In the genomic region with DNA sequence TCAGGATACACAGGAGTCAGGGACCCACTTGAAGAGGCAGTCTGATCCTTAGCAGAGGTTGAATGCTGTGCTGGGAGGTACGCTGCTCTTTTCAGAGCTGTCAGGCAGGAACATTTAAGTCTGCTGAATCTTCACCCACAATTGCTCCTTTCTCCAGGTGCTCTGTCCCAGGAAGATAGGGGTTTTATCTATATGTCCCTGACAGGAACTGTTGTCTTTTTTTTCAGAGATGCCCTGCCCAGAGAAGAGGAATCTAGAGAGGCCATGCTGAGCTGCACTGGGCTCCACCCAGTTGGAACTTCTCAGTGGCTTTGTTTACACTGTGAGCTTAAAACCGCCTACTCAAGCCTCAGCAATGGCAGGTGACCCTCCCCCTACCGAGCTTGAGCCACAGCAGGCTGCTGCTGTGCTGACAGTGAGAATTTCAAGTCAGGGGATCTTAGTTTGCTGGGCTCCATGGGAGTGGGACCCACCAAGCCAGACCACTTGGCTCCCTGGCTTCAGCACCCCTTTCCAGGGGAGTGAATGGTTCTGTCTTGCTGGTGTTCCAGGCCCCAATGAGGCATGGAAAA, we compare ENCODE assay signal across 14 cellular contexts.
DNase-seq lines count a peak whose midpoint lies in the region; ATAC-seq and TF ChIP-seq lines count a peak whose summit lies in the region.
"Had no signal": no experiment of that assay in that cellular context is flagged by ENCODE, and none has a peak within 500 bp of the region (broad histone marks: within the 10 kb centered on the region; RNA-seq: fewer than 3 reads in every experiment).

No MANE protein-coding gene starts in this region.

- H3K4me3 ChIP-seq in HAP-1 (no peak overlapping the region), mucosa of descending colon (no peak overlapping the region)
- H3K4me3 ChIP-seq in naive thymus-derived CD4-positive, alpha-beta T cell (ENCODE audit: low read length), result no peak overlapping the region
- H3K4me3 ChIP-seq: SJSA1 had no signal

- no peak overlapping the region for H3K4me3 Mint-ChIP-seq in T-cell
- H3K4me3 Mint-ChIP-seq in naive thymus-derived CD4-positive, alpha-beta T cell, result no peak overlapping the region
- H3K4me3 Mint-ChIP-seq in activated T-cell treated with anti-CD3 and anti-CD28 coated beads, Interleukin-2, amount 50 U/mL, for 24 hours, result no peak overlapping the region
- H3K4me3 Mint-ChIP-seq: activated T-cell treated with anti-CD3 and anti-CD28 coated beads, Interleukin-2, amount 50 U/mL, for 4 hours; CD4-positive, CD25-positive, alpha-beta regulatory T cell; stimulated activated memory B cell treated with anti-CD40 and anti-IgM and Interleukin-4, amounts not matched to agents 10 μg/mL and 1 μg/mL and 100 μg/mL, for 72 hours had no signal

- CTCF ChIA-PET in T-cell (lab: Charles Lee), result no interaction called here
- CTCF ChIA-PET in naive thymus-derived CD4-positive, alpha-beta T cell (lab: Charles Lee), result interaction anchor here (0.7 kb wide), 1 partner anchor 12 kb away, joined by 4 read pairs; no protein-coding TSS in a partner anchor

- DNase-seq in COR-L47 (lab: John Stamatoyannopoulos, UW) (peak; percentile 51), HAP-1 (ENCODE audit: low spot score in 2 of 2) (peak; percentile 22 to 34), astrocyte of the hippocampus (ENCODE audit: low read depth, low spot score) (peak; percentile 50), iris pigment epithelial cell (ENCODE audit: low read depth) (peak; percentile 69), T-cell (no peak), mucosa of descending colon (no peak)
- no peak for DNase-seq in naive thymus-derived CD4-positive, alpha-beta T cell
- no peak for DNase-seq in activated T-cell treated with anti-CD3 and anti-CD28 coated beads, Interleukin-2, amount 50 U/mL, for 24 hours
- DNase-seq: activated T-cell treated with anti-CD3 and anti-CD28 coated beads, Interleukin-2, amount 50 U/mL, for 4 hours; CD4-positive, CD25-positive, alpha-beta regulatory T cell; NCI-H526 treated with DMSO at 0.1 percent for 48 hours had no signal

- in situ Hi-C loops in HAP-1 (cut with MboI; ENCODE audit: low sequenced_read_pairs), result no loop called here

- TF ChIP-seq CTCF in mucosa of descending colon (IDR thresholded peaks at IDR 0.05), result no peak

- H3K36me3 ChIP-seq in HAP-1 (replicated peaks) (no peaks in the 10 kb centered on the region), mucosa of descending colon (ENCODE audit: low read depth) (no peaks in the 10 kb centered on the region)
- no peaks in the 10 kb centered on the region for H3K36me3 ChIP-seq in naive thymus-derived CD4-positive, alpha-beta T cell (ENCODE audit: control insufficient read depth in 2 of 3, insufficient read depth in 3 of 3, low read length in 3 of 3)
- H3K36me3 ChIP-seq: neutrophil, SJSA1 had no signal

- no peaks in the 10 kb centered on the region for H3K9me3 ChIP-seq in HAP-1
- no peaks in the 10 kb centered on the region for H3K9me3 ChIP-seq in naive thymus-derived CD4-positive, alpha-beta T cell (ENCODE audit: control insufficient read depth in 2 of 3, low read length in 3 of 3)
- H3K9me3 ChIP-seq in mucosa of descending colon, result no peaks in the 10 kb centered on the region
- H3K9me3 ChIP-seq: neutrophil had no signal

- no peak overlapping the region for H3K27ac ChIP-seq in naive thymus-derived CD4-positive, alpha-beta T cell (ENCODE audit: low read depth, low read length)
- H3K27ac ChIP-seq: neutrophil, SJSA1 had no signal

- peaks cover 38% of the 10 kb centered on the region for H3K36me3 Mint-ChIP-seq in T-cell
- H3K36me3 Mint-ChIP-seq in naive thymus-derived CD4-positive, alpha-beta T cell, result peaks cover 3 to 43% (median 37%) of the 10 kb centered on the region in 5 donors
- H3K36me3 Mint-ChIP-seq in activated T-cell treated with anti-CD3 and anti-CD28 coated beads, Interleukin-2, amount 50 U/mL, for 24 hours (ENCODE audit: low read depth), result peaks cover 26% of the 10 kb centered on the region

- H3K4me1 Mint-ChIP-seq in T-cell, result peaks cover 0 to 2% (median 0%) of the 10 kb centered on the region in 3 donors
- no peaks in the 10 kb centered on the region for H3K4me1 Mint-ChIP-seq in naive thymus-derived CD4-positive, alpha-beta T cell
- no peaks in the 10 kb centered on the region for H3K4me1 Mint-ChIP-seq in activated T-cell treated with anti-CD3 and anti-CD28 coated beads, Interleukin-2, amount 50 U/mL, for 24 hours (ENCODE audit: low read depth)

- intact Hi-C loops in naive thymus-derived CD4-positive, alpha-beta T cell (cut with micrococcal nuclease), result no loop called here
- intact Hi-C loops in mucosa of descending colon (cut with DNase I, micrococcal nuclease), result no loop called here

- POLR2A ChIA-PET in T-cell (lab: Charles Lee), result no interaction called here
- POLR2A ChIA-PET in naive thymus-derived CD4-positive, alpha-beta T cell (lab: Charles Lee), result no interaction called here

- no peaks in the 10 kb centered on the region for H3K27me3 ChIP-seq in HAP-1 (ENCODE audit: low read depth)
- no peaks in the 10 kb centered on the region for H3K27me3 ChIP-seq in naive thymus-derived CD4-positive, alpha-beta T cell (ENCODE audit: control insufficient read depth in 2 of 2, insufficient read depth in 2 of 2, low read length in 2 of 2)
- H3K27me3 ChIP-seq: neutrophil, SJSA1 had no signal

- H3K27me3 Mint-ChIP-seq in T-cell, result no peaks in the 10 kb centered on the region
- no peaks in the 10 kb centered on the region for H3K27me3 Mint-ChIP-seq in naive thymus-derived CD4-positive, alpha-beta T cell
- no peaks in the 10 kb centered on the region for H3K27me3 Mint-ChIP-seq in activated T-cell treated with anti-CD3 and anti-CD28 coated beads, Interleukin-2, amount 50 U/mL, for 24 hours
- H3K27me3 Mint-ChIP-seq: CD4-positive, CD25-positive, alpha-beta regulatory T cell; stimulated activated memory B cell treated with anti-CD40 and anti-IgM and Interleukin-4, amounts not matched to agents 10 μg/mL and 1 μg/mL and 100 μg/mL, for 72 hours had no signal

- ATAC-seq in T-cell (replicated peaks in 1 of 4) (no peak), mucosa of descending colon (no peak)
- ATAC-seq in naive thymus-derived CD4-positive, alpha-beta T cell, result no peak
- ATAC-seq: activated T-cell treated with anti-CD3 and anti-CD28 coated beads, Interleukin-2, amount 50 U/mL, for 4 hours; stimulated activated memory B cell treated with anti-CD40 and anti-IgM and Interleukin-4, amounts not matched to agents 10 μg/mL and 1 μg/mL and 100 μg/mL, for 72 hours had no signal

- peaks cover 5 to 18% (median 7%) of the 10 kb centered on the region in 3 donors for H3K9me3 Mint-ChIP-seq in T-cell
- H3K9me3 Mint-ChIP-seq in naive thymus-derived CD4-positive, alpha-beta T cell, result peaks cover 0 to 27% (median 12%) of the 10 kb centered on the region in 11 donors
- H3K9me3 Mint-ChIP-seq in activated T-cell treated with anti-CD3 and anti-CD28 coated beads, Interleukin-2, amount 50 U/mL, for 24 hours, result peaks cover 20% of the 10 kb centered on the region

- H3K27ac Mint-ChIP-seq in T-cell, result no peak overlapping the region
- no peak overlapping the region for H3K27ac Mint-ChIP-seq in naive thymus-derived CD4-positive, alpha-beta T cell
- H3K27ac Mint-ChIP-seq in activated T-cell treated with anti-CD3 and anti-CD28 coated beads, Interleukin-2, amount 50 U/mL, for 24 hours, result no peak overlapping the region
- H3K27ac Mint-ChIP-seq: CD4-positive, CD25-positive, alpha-beta regulatory T cell; stimulated activated memory B cell treated with anti-CD40 and anti-IgM and Interleukin-4, amounts not matched to agents 10 μg/mL and 1 μg/mL and 100 μg/mL, for 72 hours had no signal

- H3K4me1 ChIP-seq in HAP-1, result no peaks in the 10 kb centered on the region
- no peaks in the 10 kb centered on the region for H3K4me1 ChIP-seq in naive thymus-derived CD4-positive, alpha-beta T cell (ENCODE audit: control insufficient read depth in 2 of 2, insufficient read depth in 2 of 2, low read length in 2 of 2)
- no peaks in the 10 kb centered on the region for H3K4me1 ChIP-seq in mucosa of descending colon (ENCODE audit: low read depth)

Comparison
In these comparisons a context has a peak if more than half of its experiments do, and no peak if none do; other contexts are left out.
1. DNase-seq: peak in COR-L47 (single experiment), HAP-1 (2 of 2), astrocyte of the hippocampus (single experiment) and iris pigment epithelial cell (single experiment); none in T-cell (0 of 34), naive thymus-derived CD4-positive, alpha-beta T cell (0 of 9), activated T-cell treated with anti-CD3 and anti-CD28 coated beads, Interleukin-2, amount 50 U/mL, for 24 hours (single experiment) and mucosa of descending colon (0 of 3).